ENCODE assay signal across 31 cellular contexts in genomic region chr7:132160525-132161230, GRCh38.
DNase-seq lines count a peak whose midpoint lies in the region; ATAC-seq, FAIRE-seq and TF ChIP-seq lines count a peak whose summit lies in the region.
"Had no signal": no experiment of that assay in that cellular context is flagged by ENCODE, and none has a peak within 500 bp of the region (broad histone marks: within the 10 kb centered on the region; RNA-seq: fewer than 3 reads in every experiment).

No MANE protein-coding gene starts in this region.

- no peak overlapping the region for H3K4me3 Mint-ChIP-seq in activated naive CD4-positive, alpha-beta T cell treated with anti-CD3 and anti-CD28 coated beads, Interleukin-2, amount 10 ng/mL, durations not matched to agents 7 days and 5 days
- H3K4me3 Mint-ChIP-seq: activated CD4-positive, alpha-beta T cell treated with anti-CD3 and anti-CD28 coated beads, Interleukin-2, amount 10 ng/mL, durations not matched to agents 7 days and 5 days; activated CD8-positive, alpha-beta memory T cell treated with anti-CD3 and anti-CD28 coated beads, Interleukin-2, amount 10 ng/mL, durations not matched to agents 7 days and 5 days; naive thymus-derived CD4-positive, alpha-beta T cell; WTC11 had no signal

- CTCF ChIA-PET in activated naive CD4-positive, alpha-beta T cell treated with anti-CD3 and anti-CD28 coated beads, Interleukin-2, amount 10 ng/mL, durations not matched to agents 7 days and 5 days (lab: Charles Lee) = no interaction called here

- TF ChIP-seq EP300 in suprapubic skin (IDR thresholded peaks at IDR 0.05) = no peak

- no peaks in the 10 kb centered on the region for H3K36me3 ChIP-seq in suprapubic skin
- H3K36me3 ChIP-seq: BLaER1 treated with 17β-estradiol and CSF1 and Interleukin-3, amounts not matched to agents 10 nM and 100 nM; breast epithelium; ovary had no signal

- H3K27ac Mint-ChIP-seq in activated naive CD4-positive, alpha-beta T cell treated with anti-CD3 and anti-CD28 coated beads, Interleukin-2, amount 10 ng/mL, durations not matched to agents 7 days and 5 days = peak overlapping the region; percentile 29
- no peak overlapping the region for H3K27ac Mint-ChIP-seq in activated naive CD4-positive, alpha-beta T cell treated with anti-CD3 and anti-CD28 coated beads, Interleukin-2, amount 50 U/mL, for 72 hours
- H3K27ac Mint-ChIP-seq: activated CD4-positive, alpha-beta T cell treated with anti-CD3 and anti-CD28 coated beads, Interleukin-2, amount 10 ng/mL, durations not matched to agents 7 days and 5 days; activated CD8-positive, alpha-beta memory T cell treated with anti-CD3 and anti-CD28 coated beads, Interleukin-2, amount 10 ng/mL, durations not matched to agents 7 days and 5 days; naive thymus-derived CD4-positive, alpha-beta T cell; WTC11 had no signal

- H3K36me3 Mint-ChIP-seq in activated naive CD4-positive, alpha-beta T cell treated with anti-CD3 and anti-CD28 coated beads, Interleukin-2, amount 10 ng/mL, durations not matched to agents 7 days and 5 days = peaks cover 4% of the 10 kb centered on the region
- H3K36me3 Mint-ChIP-seq in activated naive CD4-positive, alpha-beta T cell treated with anti-CD3 and anti-CD28 coated beads, Interleukin-2, amount 50 U/mL, for 72 hours = no peaks in the 10 kb centered on the region
- H3K36me3 Mint-ChIP-seq: activated CD8-positive, alpha-beta memory T cell treated with anti-CD3 and anti-CD28 coated beads, Interleukin-2, amount 10 ng/mL, durations not matched to agents 7 days and 5 days; naive thymus-derived CD4-positive, alpha-beta T cell; WTC11 had no signal

- TF ChIP-seq POLR2A in suprapubic skin (IDR thresholded peaks at IDR 0.05) = no peak

- ATAC-seq in activated naive CD4-positive, alpha-beta T cell treated with anti-CD3 and anti-CD28 coated beads, Interleukin-2, amount 50 U/mL, for 72 hours = no peak
- ATAC-seq in HG03378 (IDR thresholded peaks at IDR 0.05; ENCODE audit: unreplicated experiment) = no peak
- ATAC-seq: activated CD8-positive, alpha-beta memory T cell treated with anti-CD3 and anti-CD28 coated beads, Interleukin-2, amount 10 ng/mL, durations not matched to agents 7 days and 5 days; K562; naive thymus-derived CD4-positive, alpha-beta T cell; Panc1; WTC11 had no signal

- H3K27me3 ChIP-seq in suprapubic skin = peaks cover 12% of the 10 kb centered on the region
- H3K27me3 ChIP-seq: BLaER1 treated with 17β-estradiol and CSF1 and Interleukin-3, amounts not matched to agents 10 nM and 100 nM; breast epithelium; ovary had no signal

- H3K9me3 Mint-ChIP-seq in activated naive CD4-positive, alpha-beta T cell treated with anti-CD3 and anti-CD28 coated beads, Interleukin-2, amount 10 ng/mL, durations not matched to agents 7 days and 5 days = no peaks in the 10 kb centered on the region
- no peaks in the 10 kb centered on the region for H3K9me3 Mint-ChIP-seq in activated naive CD4-positive, alpha-beta T cell treated with anti-CD3 and anti-CD28 coated beads, Interleukin-2, amount 50 U/mL, for 72 hours
- H3K9me3 Mint-ChIP-seq: activated CD4-positive, alpha-beta T cell treated with anti-CD3 and anti-CD28 coated beads, Interleukin-2, amount 10 ng/mL, durations not matched to agents 7 days and 5 days; WTC11 had no signal

- FAIRE-seq in D721Med (lab: Jason Lieb, UNC) = no peak
- FAIRE-seq: A204.1, colon, frontal cortex had no signal

- no peaks in the 10 kb centered on the region for H3K9me3 ChIP-seq in suprapubic skin
- H3K9me3 ChIP-seq: BLaER1 treated with 17β-estradiol and CSF1 and Interleukin-3, amounts not matched to agents 10 nM and 100 nM; breast epithelium; ovary had no signal

- TF ChIP-seq CTCF in suprapubic skin (IDR thresholded peaks at IDR 0.05) (no peak), D721Med (IDR thresholded peaks at IDR 0.05; ENCODE audit: insufficient read depth, missing control alignments) (no peak)

- 58% methylated on average over 7 of the region's 7 CpGs for WGBS in suprapubic skin

- no peak for DNase-seq in activated naive CD4-positive, alpha-beta T cell treated with anti-CD3 and anti-CD28 coated beads, Interleukin-2, amount 10 ng/mL, durations not matched to agents 7 days and 5 days
- DNase-seq in activated naive CD4-positive, alpha-beta T cell treated with anti-CD3 and anti-CD28 coated beads, Interleukin-2, amount 50 U/mL, for 72 hours (ENCODE audit: low spot score in 2 of 2) = no peak
- DNase-seq in GM04504 (ENCODE audit: low read depth) (peak; percentile 10), fibroblast of the conjunctiva (ENCODE audit: low read depth) (peak; percentile 45), suprapubic skin (ENCODE audit: low spot score in 2 of 2) (no peak), D721Med (ENCODE audit: insufficient read length, low spot score) (no peak), NCI-H1048 (lab: John Stamatoyannopoulos, UW) (no peak)
- DNase-seq: activated CD4-positive, alpha-beta T cell treated with anti-CD3 and anti-CD28 coated beads, Interleukin-2, amount 10 ng/mL, durations not matched to agents 7 days and 5 days; activated CD8-positive, alpha-beta memory T cell treated with anti-CD3 and anti-CD28 coated beads, Interleukin-2, amount 10 ng/mL, durations not matched to agents 7 days and 5 days; activated naive CD4-positive, alpha-beta T cell treated with Interleukin-2 at 50 U/mL for 16 hours; activated T-cell treated with anti-CD3 and anti-CD28 coated beads, Interleukin-2, amount 50 U/mL, for 48 hours; amniotic stem cell; DND-41; effector CD8-positive, alpha-beta T cell; HCEC 1CT; naive thymus-derived CD4-positive, alpha-beta T cell; NCI-H1436; NCI-H2081 treated with DMSO at 0.1 percent for 48 hours; NCI-H345; retina; stimulated activated CD4-positive, alpha-beta T cell treated with anti-CD3 and anti-CD28 coated beads, Interleukin-2, amount 100 ng/mL, for 48 hours had no signal

- peaks cover 14% of the 10 kb centered on the region for H3K4me1 ChIP-seq in suprapubic skin
- H3K4me1 ChIP-seq: breast epithelium had no signal

- H3K4me3 ChIP-seq in suprapubic skin = no peak overlapping the region
- H3K4me3 ChIP-seq: BLaER1 treated with 17β-estradiol and CSF1 and Interleukin-3, amounts not matched to agents 10 nM and 100 nM; breast epithelium; K562; ovary had no signal

- H3K27me3 Mint-ChIP-seq in activated naive CD4-positive, alpha-beta T cell treated with anti-CD3 and anti-CD28 coated beads, Interleukin-2, amount 10 ng/mL, durations not matched to agents 7 days and 5 days = peaks cover 9% of the 10 kb centered on the region
- H3K27me3 Mint-ChIP-seq: activated CD4-positive, alpha-beta T cell treated with anti-CD3 and anti-CD28 coated beads, Interleukin-2, amount 10 ng/mL, durations not matched to agents 7 days and 5 days; activated CD8-positive, alpha-beta memory T cell treated with anti-CD3 and anti-CD28 coated beads, Interleukin-2, amount 10 ng/mL, durations not matched to agents 7 days and 5 days had no signal

- H3K27ac ChIP-seq in suprapubic skin = peak overlapping the region; percentile 35
- H3K27ac ChIP-seq: BLaER1 treated with 17β-estradiol and CSF1 and Interleukin-3, amounts not matched to agents 10 nM and 100 nM; ovary had no signal

- no peaks in the 10 kb centered on the region for H3K4me1 Mint-ChIP-seq in activated naive CD4-positive, alpha-beta T cell treated with anti-CD3 and anti-CD28 coated beads, Interleukin-2, amount 10 ng/mL, durations not matched to agents 7 days and 5 days
- H3K4me1 Mint-ChIP-seq: activated CD4-positive, alpha-beta T cell treated with anti-CD3 and anti-CD28 coated beads, Interleukin-2, amount 10 ng/mL, durations not matched to agents 7 days and 5 days; activated CD8-positive, alpha-beta memory T cell treated with anti-CD3 and anti-CD28 coated beads, Interleukin-2, amount 10 ng/mL, durations not matched to agents 7 days and 5 days had no signal

Comparison
In these comparisons a context has a peak if more than half of its experiments do, and no peak if none do; other contexts are left out.
1. DNase-seq: peak in GM04504 (single experiment) and fibroblast of the conjunctiva (single experiment); none in activated naive CD4-positive, alpha-beta T cell treated with anti-CD3 and anti-CD28 coated beads, Interleukin-2, amount 10 ng/mL, durations not matched to agents 7 days and 5 days (single experiment), activated naive CD4-positive, alpha-beta T cell treated with anti-CD3 and anti-CD28 coated beads, Interleukin-2, amount 50 U/mL, for 72 hours (0 of 2), suprapubic skin (0 of 2), D721Med (single experiment) and NCI-H1048 (single experiment).